ENCODE assay signal across 27 cellular contexts in the genomic region with DNA sequence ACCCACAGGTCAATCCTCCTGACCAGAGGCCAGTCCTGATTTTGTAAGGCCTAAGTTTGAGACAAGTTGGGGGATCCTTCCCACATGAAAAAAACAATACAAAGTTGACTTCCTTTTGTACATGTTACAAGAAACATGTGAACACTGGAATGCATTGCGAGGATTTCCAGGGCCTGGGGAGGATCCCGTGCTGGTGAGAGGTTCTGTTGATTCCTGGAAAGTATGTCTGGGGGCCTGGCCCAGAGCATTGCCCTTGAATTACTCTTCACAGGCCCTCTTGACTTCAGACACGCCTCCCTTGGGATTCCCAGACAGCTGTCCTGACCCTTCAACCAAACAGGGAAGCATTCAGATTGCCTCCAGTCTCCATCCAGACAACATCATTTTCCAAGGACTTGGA.
"Had no signal": no experiment of that assay in that cellular context is flagged by ENCODE, and none has a peak within 500 bp of the region (broad histone marks: within the 10 kb centered on the region; RNA-seq: fewer than 3 reads in every experiment).

No MANE protein-coding gene starts in this region.

- H3K27me3 ChIP-seq: brain microvascular endothelial cell, esophagus squamous epithelium, gastroesophageal sphincter, hepatocyte had no signal

- H3K4me1 ChIP-seq: esophagus squamous epithelium, gastroesophageal sphincter, heart right ventricle had no signal

- H3K9me3 ChIP-seq: esophagus squamous epithelium had no signal

- H3K36me3 ChIP-seq: brain microvascular endothelial cell, esophagus squamous epithelium, gastroesophageal sphincter, heart right ventricle had no signal

- H3K27ac ChIP-seq: brain microvascular endothelial cell, esophagus squamous epithelium, gastroesophageal sphincter, heart right ventricle, hepatocyte had no signal

- H3K4me3 ChIP-seq: esophagus squamous epithelium, gastroesophageal sphincter, heart right ventricle, hepatocyte had no signal

- DNase-seq: activated CD4-positive, alpha-beta memory T cell treated with anti-CD3 and anti-CD28 coated beads, Interleukin-2, amount 10 ng/mL, durations not matched to agents 7 days and 5 days; activated CD4-positive, alpha-beta T cell treated with anti-CD3 and anti-CD28 coated beads for 1 hour; activated CD4-positive, alpha-beta T cell treated with anti-CD3 and anti-CD28 coated beads for 4 hours; activated CD4-positive, alpha-beta T cell treated with anti-CD3 and anti-CD28 coated beads, Interleukin-2, amount 10 ng/mL, durations not matched to agents 7 days and 5 days; activated CD4-positive, alpha-beta T cell treated with anti-CD3 and anti-CD28 coated beads, Interleukin-2, amount 50 U/mL, for 4 hours; activated CD4-positive, CD25-positive, alpha-beta regulatory T cell; activated CD8-positive, alpha-beta memory T cell treated with anti-CD3 and anti-CD28 coated beads, Interleukin-2, amount 50 U/mL, for 48 hours; activated gamma-delta T cell; activated naive CD4-positive, alpha-beta T cell; activated naive CD4-positive, alpha-beta T cell treated with anti-CD3 and anti-CD28 coated beads, Interleukin-2, amount 50 U/mL, for 16 hours; activated T-cell treated with anti-CD3 and anti-CD28 coated beads for 4 hours; activated T-cell treated with anti-CD3 and anti-CD28 coated beads, Interleukin-2, amount 50 U/mL, for 24 hours; activated T-cell treated with anti-CD3 and anti-CD28 coated beads, Interleukin-2, amount 50 U/mL, for 72 hours; amniotic stem cell; anterior cingulate cortex; brain microvascular endothelial cell; cortex of kidney; dermis blood vessel endothelial cell; effector CD4-positive, alpha-beta T cell; effector memory CD8-positive, alpha-beta T cell; erythroblast; esophagus squamous epithelium; foreskin melanocyte; heart right ventricle; T-helper 2 cell had no signal
